ENCODE assay signal across 1 cellular context in the genomic region with DNA sequence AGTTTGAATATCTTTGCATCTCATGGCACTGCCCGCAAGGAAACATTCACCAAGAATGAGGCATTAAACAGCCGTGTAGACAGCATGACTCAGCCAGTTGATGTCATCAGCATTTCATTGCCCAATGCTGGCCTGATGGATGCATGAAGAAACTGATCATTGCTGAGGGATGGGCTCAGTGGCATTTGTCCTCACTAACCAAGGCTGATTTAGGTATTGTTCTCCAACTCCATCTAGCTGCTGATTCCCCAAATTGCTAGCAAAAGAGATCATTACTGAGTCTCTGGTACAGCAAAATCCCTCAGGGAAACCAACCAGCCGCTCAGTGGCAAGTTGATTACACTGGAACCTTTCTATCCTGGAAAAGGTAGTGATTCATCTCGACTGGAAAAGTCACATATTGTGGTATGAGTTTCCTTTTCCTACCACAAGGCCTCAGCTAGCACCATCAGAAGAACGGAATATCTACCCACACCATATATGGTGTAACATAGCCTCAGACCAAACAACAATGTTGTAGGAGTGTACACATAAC.
A peak's percentile ranks its signal among the peaks of the same experiment; 100 is the strongest.
TF ChIP-seq lines count a peak whose summit lies in the region.

No MANE protein-coding gene starts in this region.

TF ChIP-seq in SK-N-SH, 30 proteins besides CTCF, POLR2A, EP300 and RAD21 (continued from another document):
- TF ChIP-seq RXRA (IDR thresholded peaks at IDR 0.05; ENCODE audit: borderline replicate concordance, low read depth) (peak; percentile 62; the same call in 1 of the 2 replicates), MEF2A (IDR thresholded peaks at IDR 0.05; ENCODE audit: borderline replicate concordance, low read depth) (no peak), RCOR1 (IDR thresholded peaks at IDR 0.05; ENCODE audit: low read length) (no peak), RFX5 (IDR thresholded peaks at IDR 0.05; ENCODE audit: low read length) (no peak), JUND (IDR thresholded peaks at IDR 0.05) (peak; percentile 95), NRF1 (IDR thresholded peaks at IDR 0.05; ENCODE audit: low read depth, low read length) (no peak), TAF1 (IDR thresholded peaks at IDR 0.05; ENCODE audit: borderline replicate concordance, low read depth, low read length) (no peak), FOSL2 (IDR thresholded peaks at IDR 0.05; ENCODE audit: borderline replicate concordance, low read depth) (peak; percentile 97), EZH2phosphoT487 (IDR thresholded peaks at IDR 0.05; ENCODE audit: borderline replicate concordance, low read depth) (no peak), TCF12 (IDR thresholded peaks at IDR 0.05) (peak; percentile 90), GABPA (IDR thresholded peaks at IDR 0.05; ENCODE audit: low read depth) (no peak), YY1 (IDR thresholded peaks at IDR 0.05; ENCODE audit: low read depth) (no peak), MXI1 (IDR thresholded peaks at IDR 0.05; ENCODE audit: low read depth, low read length) (no peak), SIN3A (IDR thresholded peaks at IDR 0.05; ENCODE audit: borderline replicate concordance, low read depth, low read length) (no peak), FOXM1 (IDR thresholded peaks at IDR 0.05; ENCODE audit: low read depth) (peak; percentile 68; the same call in 1 of the 2 replicates), FOXJ3 (CRISPR knock-in tag; IDR thresholded peaks at IDR 0.05) (no peak)
- TF ChIP-seq, protein P1, sequence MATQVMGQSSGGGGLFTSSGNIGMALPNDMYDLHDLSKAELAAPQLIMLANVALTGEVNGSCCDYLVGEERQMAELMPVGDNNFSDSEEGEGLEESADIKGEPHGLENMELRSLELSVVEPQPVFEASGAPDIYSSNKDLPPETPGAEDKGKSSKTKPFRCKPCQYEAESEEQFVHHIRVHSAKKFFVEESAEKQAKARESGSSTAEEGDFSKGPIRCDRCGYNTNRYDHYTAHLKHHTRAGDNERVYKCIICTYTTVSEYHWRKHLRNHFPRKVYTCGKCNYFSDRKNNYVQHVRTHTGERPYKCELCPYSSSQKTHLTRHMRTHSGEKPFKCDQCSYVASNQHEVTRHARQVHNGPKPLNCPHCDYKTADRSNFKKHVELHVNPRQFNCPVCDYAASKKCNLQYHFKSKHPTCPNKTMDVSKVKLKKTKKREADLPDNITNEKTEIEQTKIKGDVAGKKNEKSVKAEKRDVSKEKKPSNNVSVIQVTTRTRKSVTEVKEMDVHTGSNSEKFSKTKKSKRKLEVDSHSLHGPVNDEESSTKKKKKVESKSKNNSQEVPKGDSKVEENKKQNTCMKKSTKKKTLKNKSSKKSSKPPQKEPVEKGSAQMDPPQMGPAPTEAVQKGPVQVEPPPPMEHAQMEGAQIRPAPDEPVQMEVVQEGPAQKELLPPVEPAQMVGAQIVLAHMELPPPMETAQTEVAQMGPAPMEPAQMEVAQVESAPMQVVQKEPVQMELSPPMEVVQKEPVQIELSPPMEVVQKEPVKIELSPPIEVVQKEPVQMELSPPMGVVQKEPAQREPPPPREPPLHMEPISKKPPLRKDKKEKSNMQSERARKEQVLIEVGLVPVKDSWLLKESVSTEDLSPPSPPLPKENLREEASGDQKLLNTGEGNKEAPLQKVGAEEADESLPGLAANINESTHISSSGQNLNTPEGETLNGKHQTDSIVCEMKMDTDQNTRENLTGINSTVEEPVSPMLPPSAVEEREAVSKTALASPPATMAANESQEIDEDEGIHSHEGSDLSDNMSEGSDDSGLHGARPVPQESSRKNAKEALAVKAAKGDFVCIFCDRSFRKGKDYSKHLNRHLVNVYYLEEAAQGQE (IDR thresholded peaks at IDR 0.05; ENCODE audit: low read depth, low read length), result no peak
- TF ChIP-seq, protein P2, sequence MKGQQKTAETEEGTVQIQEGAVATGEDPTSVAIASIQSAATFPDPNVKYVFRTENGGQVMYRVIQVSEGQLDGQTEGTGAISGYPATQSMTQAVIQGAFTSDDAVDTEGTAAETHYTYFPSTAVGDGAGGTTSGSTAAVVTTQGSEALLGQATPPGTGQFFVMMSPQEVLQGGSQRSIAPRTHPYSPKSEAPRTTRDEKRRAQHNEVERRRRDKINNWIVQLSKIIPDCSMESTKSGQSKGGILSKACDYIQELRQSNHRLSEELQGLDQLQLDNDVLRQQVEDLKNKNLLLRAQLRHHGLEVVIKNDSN (IDR thresholded peaks at IDR 0.05; ENCODE audit: borderline replicate concordance, low read depth), result no peak
- TF ChIP-seq, protein P3, sequence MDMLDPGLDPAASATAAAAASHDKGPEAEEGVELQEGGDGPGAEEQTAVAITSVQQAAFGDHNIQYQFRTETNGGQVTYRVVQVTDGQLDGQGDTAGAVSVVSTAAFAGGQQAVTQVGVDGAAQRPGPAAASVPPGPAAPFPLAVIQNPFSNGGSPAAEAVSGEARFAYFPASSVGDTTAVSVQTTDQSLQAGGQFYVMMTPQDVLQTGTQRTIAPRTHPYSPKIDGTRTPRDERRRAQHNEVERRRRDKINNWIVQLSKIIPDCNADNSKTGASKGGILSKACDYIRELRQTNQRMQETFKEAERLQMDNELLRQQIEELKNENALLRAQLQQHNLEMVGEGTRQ (IDR thresholded peaks at IDR 0.05; ENCODE audit: borderline replicate concordance, low read depth, low read length), result no peak
- TF ChIP-seq, protein P4, sequence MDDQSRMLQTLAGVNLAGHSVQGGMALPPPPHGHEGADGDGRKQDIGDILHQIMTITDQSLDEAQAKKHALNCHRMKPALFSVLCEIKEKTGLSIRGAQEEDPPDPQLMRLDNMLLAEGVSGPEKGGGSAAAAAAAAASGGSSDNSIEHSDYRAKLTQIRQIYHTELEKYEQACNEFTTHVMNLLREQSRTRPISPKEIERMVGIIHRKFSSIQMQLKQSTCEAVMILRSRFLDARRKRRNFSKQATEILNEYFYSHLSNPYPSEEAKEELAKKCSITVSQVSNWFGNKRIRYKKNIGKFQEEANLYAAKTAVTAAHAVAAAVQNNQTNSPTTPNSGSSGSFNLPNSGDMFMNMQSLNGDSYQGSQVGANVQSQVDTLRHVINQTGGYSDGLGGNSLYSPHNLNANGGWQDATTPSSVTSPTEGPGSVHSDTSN (IDR thresholded peaks at IDR 0.05), result peak; percentile 95
TF ChIP-seq in SK-N-SH: peak in this region for 12.
